10 cellular contexts compared by ENCODE assay signal in genomic region chr3:53554559-53555511, GRCh38.
A peak's percentile ranks its signal among the peaks of the same experiment; 100 is the strongest.
DNase-seq lines count a peak whose midpoint lies in the region; ATAC-seq and TF ChIP-seq lines count a peak whose summit lies in the region.
"Had no signal": no experiment of that assay in that cellular context is flagged by ENCODE, and none has a peak within 500 bp of the region (broad histone marks: within the 10 kb centered on the region; RNA-seq: fewer than 3 reads in every experiment).

No MANE protein-coding gene starts in this region.

- H3K27ac ChIP-seq in uterus, result no peak overlapping the region

- DNase-seq in DMS 273 treated with DMSO at 0.1 percent for 48 hours (lab: John Stamatoyannopoulos, UW), result no peak
- no peak for DNase-seq in NCI-H2081 treated with DMSO at 0.1 percent for 48 hours (lab: John Stamatoyannopoulos, UW)
- no peak for DNase-seq in sciatic nerve (ENCODE audit: low spot score)
- DNase-seq in uterus, result no peak
- DNase-seq: activated CD8-positive, alpha-beta memory T cell treated with anti-CD3 and anti-CD28 coated beads for 24 hours; DMS79 had no signal

- no peak overlapping the region for H3K4me3 ChIP-seq in uterus

- H3K27me3 Mint-ChIP-seq in activated T-helper 17 cell treated with anti-CD3 and anti-CD28 coated beads, Interleukin-2, amount 50 U/mL, for 72 hours, result peaks cover 14% of the 10 kb centered on the region

- H3K36me3 Mint-ChIP-seq in activated T-helper 17 cell treated with anti-CD3 and anti-CD28 coated beads, Interleukin-2, amount 50 U/mL, for 72 hours (ENCODE audit: low read depth), result no peaks in the 10 kb centered on the region

- intact Hi-C loops in sciatic nerve (cut with DNase I), result no loop called here
- intact Hi-C loops in uterus (cut with DNase I; ENCODE audit: low total_unique reads), result no loop called here

- H3K36me3 ChIP-seq in uterus, result no peaks in the 10 kb centered on the region

- TF ChIP-seq CTCF in uterus (IDR thresholded peaks at IDR 0.05), result no peak

- ATAC-seq in GM18505 (IDR thresholded peaks at IDR 0.05; ENCODE audit: unreplicated experiment) (peak; percentile 83), GM19455 (IDR thresholded peaks at IDR 0.05; ENCODE audit: unreplicated experiment) (peak; percentile 77), HG03064 (IDR thresholded peaks at IDR 0.05; ENCODE audit: low read depth, unreplicated experiment) (peak; percentile 84), sciatic nerve (no peak)
- peak; percentile 80 for ATAC-seq in activated T-helper 17 cell treated with anti-CD3 and anti-CD28 coated beads, Interleukin-2, amount 50 U/mL, for 72 hours (replicated peaks)

- H3K4me1 ChIP-seq in uterus, result no peaks in the 10 kb centered on the region

- H3K4me1 Mint-ChIP-seq in activated T-helper 17 cell treated with anti-CD3 and anti-CD28 coated beads, Interleukin-2, amount 50 U/mL, for 72 hours, result peaks cover 8% of the 10 kb centered on the region

- peaks cover 4% of the 10 kb centered on the region for H3K9me3 Mint-ChIP-seq in activated T-helper 17 cell treated with anti-CD3 and anti-CD28 coated beads, Interleukin-2, amount 50 U/mL, for 72 hours

- TF ChIP-seq POLR2A in GM18505 (IDR thresholded peaks at IDR 0.05; ENCODE audit: borderline replicate concordance, extremely low read depth, insufficient read depth, insufficient read length) (no peak), uterus (IDR thresholded peaks at IDR 0.05) (no peak)

- H3K27ac Mint-ChIP-seq in activated T-helper 17 cell treated with anti-CD3 and anti-CD28 coated beads, Interleukin-2, amount 50 U/mL, for 72 hours, result peak overlapping the region; percentile 83

- H3K27me3 ChIP-seq in uterus, result no peaks in the 10 kb centered on the region

- peaks cover 0 to 5% of the 10 kb centered on the region in 2 donors for H3K9me3 ChIP-seq in uterus

- H3K4me3 Mint-ChIP-seq in activated T-helper 17 cell treated with anti-CD3 and anti-CD28 coated beads, Interleukin-2, amount 50 U/mL, for 72 hours, result peak overlapping the region; percentile 26
